Comparison of ENCODE assay signal across 23 cellular contexts in the genomic region with DNA sequence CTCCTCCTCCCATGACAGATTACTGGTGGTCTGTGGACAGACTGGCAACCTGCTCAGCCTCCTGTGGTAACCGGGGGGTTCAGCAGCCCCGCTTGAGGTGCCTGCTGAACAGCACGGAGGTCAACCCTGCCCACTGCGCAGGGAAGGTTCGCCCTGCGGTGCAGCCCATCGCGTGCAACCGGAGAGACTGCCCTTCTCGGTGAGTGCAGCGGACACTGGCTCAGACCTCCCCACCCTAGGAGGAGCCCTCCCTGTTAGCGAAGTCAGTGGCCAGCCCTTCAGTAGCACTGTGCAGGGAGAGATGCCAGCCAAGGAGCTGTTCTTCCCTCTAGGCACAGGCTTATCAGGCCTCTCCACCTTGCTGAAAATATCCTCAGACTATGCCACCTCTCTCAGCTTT.
"Had no signal": no experiment of that assay in that cellular context is flagged by ENCODE, and none has a peak within 500 bp of the region (broad histone marks: within the 10 kb centered on the region; RNA-seq: fewer than 3 reads in every experiment).

No MANE protein-coding gene starts in this region.

- H3K36me3 ChIP-seq: cardiac muscle cell, SJSA1 had no signal

- ATAC-seq: activated T-cell treated with anti-CD3 and anti-CD28 coated beads, Interleukin-2, amount 50 U/mL, for 4 hours; T-helper 17 cell; WTC11 had no signal

- H3K27ac ChIP-seq: brain microvascular endothelial cell, cardiac muscle cell, SJSA1 had no signal

- H3K27me3 ChIP-seq: brain microvascular endothelial cell, cardiac muscle cell, SJSA1 had no signal

- H3K4me3 ChIP-seq: cardiac muscle cell, SJSA1 had no signal

- H3K9me3 ChIP-seq: SJSA1 had no signal

- H3K4me1 ChIP-seq: SJSA1 had no signal

- DNase-seq: activated CD4-positive, alpha-beta T cell treated with anti-CD3 and anti-CD28 coated beads, Interleukin-2, amount 10 ng/mL, durations not matched to agents 24 days and 14 days; activated CD4-positive, alpha-beta T cell treated with anti-CD3 and anti-CD28 coated beads, Interleukin-2, amount 50 U/mL, for 48 hours; activated CD4-positive, CD25-positive, alpha-beta regulatory T cell treated with anti-CD3 and anti-CD28 coated beads, Interleukin-2, amount 50 U/mL, for 72 hours; activated effector memory CD4-positive, alpha-beta T cell treated with anti-CD3 and anti-CD28 coated beads, Interleukin-2, amount 50 U/mL, for 16 hours; activated naive CD4-positive, alpha-beta T cell treated with Interleukin-2 at 50 U/mL for 16 hours; activated T-cell treated with anti-CD3 and anti-CD28 coated beads, Interleukin-2, amount 50 U/mL, for 4 hours; brain microvascular endothelial cell; cerebellar nuclear complex; Karpas-422; MM.1S; NCI-H146; NCI-H187 treated with DMSO at 0.1 percent for 48 hours; NCI-H2081 treated with DMSO at 0.1 percent for 48 hours; NCI-H446 treated with DMSO at 0.1 percent for 48 hours; NCI-H524 treated with DMSO at 0.1 percent for 48 hours; NCI-H748 treated with DMSO at 0.1 percent for 48 hours; PC-3; SHP77; T-helper 17 cell; T-helper 9 cell had no signal
